Comparison of ENCODE assay signal across 1 cellular context in genomic region chr5:55850839-55851674, GRCh38.
TF ChIP-seq lines count a peak whose summit lies in the region.

IL31RA (plus strand) TSS chr5:55851357; CDS start chr5:55851571, 214 bp downstream.

TF ChIP-seq in WTC11, 78 proteins besides CTCF, POLR2A, EP300 and RAD21 (continued from another document):
- no peak for TF ChIP-seq AFF4 (CRISPR knock-in tag; IDR thresholded peaks at IDR 0.05; ENCODE audit: borderline replicate concordance)
- TF ChIP-seq ATF3 (CRISPR knock-in tag; conservative IDR thresholded peaks at IDR 0.05), result no peak
- no peak for TF ChIP-seq EMX1 (CRISPR knock-in tag; IDR thresholded peaks at IDR 0.05)
- no peak for TF ChIP-seq SP1 (CRISPR knock-in tag; conservative IDR thresholded peaks at IDR 0.05)
- TF ChIP-seq ZMAT4 (CRISPR knock-in tag; IDR thresholded peaks at IDR 0.05), result no peak
- no peak for TF ChIP-seq IRF1 (CRISPR knock-in tag; IDR thresholded peaks at IDR 0.05)
- TF ChIP-seq ZNF532 (CRISPR knock-in tag; IDR thresholded peaks at IDR 0.05; ENCODE audit: borderline replicate concordance), result no peak
- TF ChIP-seq ZNF416 (CRISPR knock-in tag; IDR thresholded peaks at IDR 0.05), result no peak
- no peak for TF ChIP-seq MLX (CRISPR knock-in tag; IDR thresholded peaks at IDR 0.05)
- no peak for TF ChIP-seq ZSCAN18 (CRISPR knock-in tag; IDR thresholded peaks at IDR 0.05)
- no peak for TF ChIP-seq ESRRA (CRISPR knock-in tag; IDR thresholded peaks at IDR 0.05; ENCODE audit: borderline replicate concordance)
